ENCODE assay signal across 21 cellular contexts in genomic region chr5:132666310-132667123, GRCh38. TPM values are rescaled to one million over a fixed set of nuclear protein-coding genes. Genes with fewer than 3 reads are reported as not detected.
"Had no signal": no experiment of that assay in that cellular context is flagged by ENCODE, and none has a peak within 500 bp of the region (broad histone marks: within the 10 kb centered on the region; RNA-seq: fewer than 3 reads in every experiment).

No MANE protein-coding gene starts in this region.

- H3K36me3 ChIP-seq: lower lobe of right lung, tibial artery had no signal

- H3K27me3 ChIP-seq: tibial artery had no signal

- H3K4me1 ChIP-seq: lower lobe of right lung had no signal

- H3K27ac ChIP-seq: epithelial cell of prostate, lower lobe of right lung, tibial artery had no signal

- DNase-seq: activated CD4-positive, alpha-beta T cell treated with anti-CD3 and anti-CD28 coated beads, Interleukin-2, amount 50 U/mL, for 4 hours; activated CD4-positive, CD25-positive, alpha-beta regulatory T cell treated with anti-CD3 and anti-CD28 coated beads, Interleukin-2, amount 50 U/mL, for 72 hours; activated gamma-delta T cell treated with Interleukin-2 at 50 U/mL for 16 hours; activated T-cell treated with anti-CD3 and anti-CD28 coated beads, Interleukin-2, amount 50 U/mL, for 72 hours; amniotic stem cell; endodermal cell; lower lobe of right lung; stimulated activated CD4-positive, alpha-beta T cell treated with anti-CD3 and anti-CD28 coated beads, Interleukin-12 subunit alpha, Interleukin-12 subunit beta, amount 100 ng/mL, for 4 hours; stimulated activated CD4-positive, alpha-beta T cell treated with anti-CD3 and anti-CD28 coated beads, Interleukin-1b, Interleukin-23, amount 100 ng/mL, for 48 hours; stimulated activated CD8-positive, alpha-beta memory T cell treated with anti-CD3 and anti-CD28 coated beads, Interleukin-4, amount 100 ng/mL, for 48 hours; stimulated activated naive CD4-positive, alpha-beta T cell; substantia nigra; tibial artery had no signal

- FAIRE-seq: frontal cortex, keratinocyte, urothelium cell line had no signal

- H3K9me3 ChIP-seq: lower lobe of right lung, tibial artery had no signal

- H3K4me3 ChIP-seq: lower lobe of right lung, tibial artery had no signal

- ATAC-seq: activated T-cell treated with anti-CD3 and anti-CD28 coated beads, Interleukin-2, amount 50 U/mL, for 72 hours; lower lobe of right lung had no signal

RNA-seq across cellular contexts. Expression of gene IL4, which starts 7.3 kb away (rescaled TPM):
- total RNA-seq: activated naive CD4-positive, alpha-beta T cell treated with anti-CD3 and anti-CD28 coated beads, Interleukin-2, amount 50 U/mL, for 72 hours; cardiac septum; endodermal cell; frontal cortex; lower lobe of right lung; mesenteric fat pad; renal cortical epithelial cell had no signal
- polyA plus RNA-seq: keratinocyte had no signal

RNA-seq across cellular contexts. Expression of gene IL13, which starts 8.5 kb away (rescaled TPM):
- total RNA-seq: cardiac septum, endodermal cell, frontal cortex, lower lobe of right lung, mesenteric fat pad, renal cortical epithelial cell had no signal
- polyA plus RNA-seq: keratinocyte had no signal
